ENCODE assay signal across 20 cellular contexts in the genomic region with DNA sequence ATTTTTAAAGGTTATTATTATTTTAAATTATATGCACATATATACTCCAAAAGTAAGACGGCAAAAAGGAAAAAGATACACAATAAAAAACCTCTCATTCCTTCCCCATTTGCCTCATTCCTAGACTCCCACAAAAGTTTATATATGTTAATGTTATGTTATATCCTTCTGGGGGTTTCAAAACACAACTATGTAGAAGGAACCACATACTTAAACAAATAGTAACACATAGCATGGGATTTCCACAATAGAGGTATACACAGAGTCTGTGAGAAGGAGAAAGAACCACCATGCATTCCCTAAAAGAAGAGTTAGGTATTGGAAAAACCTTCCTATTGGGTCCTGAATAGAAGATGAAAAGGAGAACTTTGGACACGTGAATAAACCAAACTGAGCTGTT. TPM values are rescaled to one million over a fixed set of nuclear protein-coding genes. Genes with fewer than 3 reads are reported as not detected.
DNase-seq lines count a peak whose midpoint lies in the region; ATAC-seq, FAIRE-seq and TF ChIP-seq lines count a peak whose summit lies in the region.
"Had no signal": no experiment of that assay in that cellular context is flagged by ENCODE, and none has a peak within 500 bp of the region (broad histone marks: within the 10 kb centered on the region; RNA-seq: fewer than 3 reads in every experiment).

No MANE protein-coding gene starts in this region.

- FAIRE-seq in K562 (lab: Jason Lieb, UNC) = no peak
- FAIRE-seq: A204.1, GM12891, GM19239 had no signal

- TF ChIP-seq EP300 in K562 (IDR thresholded peaks at IDR 0.05; ENCODE audit: low read length) = no peak

- no peak overlapping the region for H3K14ac ChIP-seq in IMR-90 (replicated peaks; ENCODE audit: low read depth, low read length)

- no CpG with 5 or more reads among the region's 2 CpGs for WGBS in IMR-90 (ENCODE audit: extremely low coverage in 2 of 2, insufficient read length in 1 of 2), 2 experiments
- WGBS in K562 (ENCODE audit: insufficient coverage, low coverage, missing lambda C conversion rate) = 66% methylated on average over 2 of the region's 2 CpGs
- WGBS in smooth muscle cell (ENCODE audit: low lambda C conversion rate) = 84% methylated on average over 2 of the region's 2 CpGs

- H3K9me3 ChIP-seq in IMR-90 (ENCODE audit: control insufficient read depth, insufficient read depth, low read length) (peaks cover 2% of the 10 kb centered on the region; the same call in 1 of the 2 replicates), K562 (replicated peaks; ENCODE audit: control insufficient read depth, insufficient read depth, low read depth, low read length) (no peaks in the 10 kb centered on the region), smooth muscle cell (replicated peaks; ENCODE audit: low read depth) (no peaks in the 10 kb centered on the region), gastrocnemius medialis (no peaks in the 10 kb centered on the region)
- H3K9me3 ChIP-seq: BE2C had no signal

- in situ Hi-C loops in IMR-90 (cut with MboI; ENCODE audit: low sequenced_read_pairs) (loop anchor here (25.0 kb wide), 1 partner anchor 1117 kb away; no protein-coding TSS in a partner anchor), K562 (cut with MboI) (no loop called here), gastrocnemius medialis (cut with MboI; ENCODE audit: low sequenced_read_pairs in 4 of 4) (loop anchor here in 2 of 4 donors (5.0 to 25.0 kb wide), 4 partner anchors 37 to 1117 kb away; partner anchors contain the start of gene KL (in 1 of the 2))

- no peak overlapping the region for H2AK9ac ChIP-seq in IMR-90 (replicated peaks; ENCODE audit: low read depth, low read length, poor library complexity)

- no peak overlapping the region; the same call in 1 of the 2 replicates for H3K23ac ChIP-seq in IMR-90 (ENCODE audit: low read depth, low read length)

- BruUV-seq in IMR-90 (replicated peaks; lab: Mats Ljungman, UMichigan) (no TSS peak), K562 (replicated peaks; lab: Mats Ljungman, UMichigan) (TSS peak; percentile 2)

- H4K91ac ChIP-seq in IMR-90 (ENCODE audit: insufficient read depth, low read depth, low read length) = no peak overlapping the region

- TF ChIP-seq CTCF in IMR-90 (conservative IDR thresholded peaks at IDR 0.05; ENCODE audit: low read depth, low read length) = no peak
- no peak for TF ChIP-seq CTCF in K562 (IDR thresholded peaks at IDR 0.05 in 2 of 3, conservative IDR thresholded peaks at IDR 0.05 in 1 of 3; ENCODE audit: insufficient read depth in 2 of 3, low read depth in 1 of 3, low read length in 3 of 3)
- no peak for TF ChIP-seq CTCF in smooth muscle cell (IDR thresholded peaks at IDR 0.05; ENCODE audit: borderline replicate concordance, insufficient read depth, poor library complexity, severe bottlenecking)
- TF ChIP-seq CTCF in gastrocnemius medialis (IDR thresholded peaks at IDR 0.05 in 4 of 5, conservative IDR thresholded peaks at IDR 0.05 in 1 of 5) = no peak

- H3K4me2 ChIP-seq in IMR-90 (ENCODE audit: low read depth, low read length) = peak overlapping the region; percentile 53
- no peak overlapping the region for H3K4me2 ChIP-seq in K562 (ENCODE audit: insufficient read depth, low read length)
- H3K4me2 ChIP-seq in smooth muscle cell = peak overlapping the region; percentile 14
- H3K4me2 ChIP-seq: BLaER1 had no signal

- TF ChIP-seq RAD21 in IMR-90 (IDR thresholded peaks at IDR 0.05; ENCODE audit: low read length) (no peak), K562 (CRISPR knock-in tag; conservative IDR thresholded peaks at IDR 0.05 in 1 of 2, IDR thresholded peaks at IDR 0.05 in 1 of 2) (no peak)

- no peak overlapping the region for H4K5ac ChIP-seq in IMR-90 (ENCODE audit: low read depth, low read length)

- H3K36me3 ChIP-seq in IMR-90 (ENCODE audit: control insufficient read depth, insufficient read depth, low read length) (no peaks in the 10 kb centered on the region), K562 (ENCODE audit: control insufficient read depth, insufficient read depth, low read length) (no peaks in the 10 kb centered on the region), smooth muscle cell (ENCODE audit: low read depth) (no peaks in the 10 kb centered on the region), gastrocnemius medialis (no peaks in the 10 kb centered on the region)

- H3K27ac ChIP-seq in IMR-90 (ENCODE audit: insufficient read depth, low read length) = no peak overlapping the region; the same call in 1 of the 2 replicates
- no peak overlapping the region for H3K27ac ChIP-seq in K562 (ENCODE audit: extremely low read depth, low read depth, low read length)
- H3K27ac ChIP-seq in smooth muscle cell (ENCODE audit: low read depth) = no peak overlapping the region
- H3K27ac ChIP-seq in gastrocnemius medialis = no peak overlapping the region
- H3K27ac ChIP-seq: BLaER1 had no signal

- peaks cover 4 to 48% of the 10 kb centered on the region in 2 experiments; a peak in 3 of 4 replicates for H3K79me1 ChIP-seq in IMR-90 (ENCODE audit: low read depth in 1 of 2, low read length in 2 of 2)

- H3K4ac ChIP-seq in IMR-90 (ENCODE audit: low read depth, low read length) = no peak overlapping the region

- peaks cover 88% of the 10 kb centered on the region for H3K79me2 ChIP-seq in K562 (ENCODE audit: control insufficient read depth, insufficient read depth, low read length)
- H3K79me2 ChIP-seq in smooth muscle cell (ENCODE audit: low read depth) = peaks cover 100% of the 10 kb centered on the region

- peaks cover 6% of the 10 kb centered on the region for H3K4me1 ChIP-seq in IMR-90 (ENCODE audit: control insufficient read depth, insufficient read depth, low read length)
- peaks cover 0 to 1% of the 10 kb centered on the region in 2 experiments; a peak in 2 of 5 replicates for H3K4me1 ChIP-seq in K562 (replicated peaks in 1 of 2; ENCODE audit: control insufficient read depth in 2 of 2, insufficient read depth in 2 of 2, low read length in 2 of 2)
- peaks cover 5% of the 10 kb centered on the region for H3K4me1 ChIP-seq in smooth muscle cell (ENCODE audit: low read depth)
- peaks cover 13 to 15% of the 10 kb centered on the region in 2 donors for H3K4me1 ChIP-seq in gastrocnemius medialis
- H3K4me1 ChIP-seq: BE2C had no signal

- H3K27me3 ChIP-seq in IMR-90 (ENCODE audit: control insufficient read depth, insufficient read depth, low read length) (no peaks in the 10 kb centered on the region), K562 (ENCODE audit: control insufficient read depth in 2 of 2, insufficient read depth in 2 of 2, low read length in 2 of 2) (no peaks in the 10 kb centered on the region), smooth muscle cell (ENCODE audit: low read depth) (no peaks in the 10 kb centered on the region), gastrocnemius medialis (no peaks in the 10 kb centered on the region)
- H3K27me3 ChIP-seq: BE2C, BLaER1 had no signal

- H2AK5ac ChIP-seq in IMR-90 (ENCODE audit: low read depth, low read length) = no peak overlapping the region

- peak overlapping the region; percentile 17 for H2BK5ac ChIP-seq in IMR-90 (ENCODE audit: low read depth, low read length, poor library complexity, severe bottlenecking)

- peaks cover 31% of the 10 kb centered on the region for H4K20me1 ChIP-seq in IMR-90 (ENCODE audit: insufficient read depth, low read length)
- H4K20me1 ChIP-seq in K562 (replicated peaks; ENCODE audit: control insufficient read depth, insufficient read depth, low read length) = 0 out of 2 replicates have a peak, but pooled peaks cover 2% of the 10 kb centered on the region
- peaks cover 82% of the 10 kb centered on the region for H4K20me1 ChIP-seq in smooth muscle cell (ENCODE audit: low read depth)

- H3K4me3 ChIP-seq in IMR-90 (ENCODE audit: insufficient read depth, low read depth, low read length) (no peak overlapping the region), K562 (no peak overlapping the region), smooth muscle cell (no peak overlapping the region), gastrocnemius medialis (no peak overlapping the region)
- H3K4me3 ChIP-seq: BLaER1 had no signal

- no peak overlapping the region for H2BK15ac ChIP-seq in IMR-90 (ENCODE audit: low read depth, low read length)

- no peaks in the 10 kb centered on the region for H3F3A ChIP-seq in smooth muscle cell (ENCODE audit: low read depth)

- POLR2A ChIA-PET in IMR-90 (lab: Charles Lee; ENCODE audit: unreplicated experiment) (no interaction called here), K562 (lab: Yijun Ruan, JAX) (interaction anchor here (1.3 kb wide), 1 partner anchor 8 kb away, joined by 3 read pairs; no protein-coding TSS in a partner anchor)

- H2AFZ ChIP-seq in IMR-90 (replicated peaks; ENCODE audit: low read length, poor library complexity) (no peak overlapping the region), K562 (ENCODE audit: low read depth, low read length) (no peak overlapping the region), smooth muscle cell (ENCODE audit: low read depth) (no peak overlapping the region)

- no peak overlapping the region; the same call in 1 of the 2 replicates for H3K18ac ChIP-seq in IMR-90 (ENCODE audit: low read depth, low read length)

- H3K9ac ChIP-seq in IMR-90 (ENCODE audit: low read depth, low read length) = 0 out of 2 replicates have a peak overlapping the region, but pooled peaks have one; percentile 4
- no peak overlapping the region for H3K9ac ChIP-seq in K562 (ENCODE audit: insufficient read depth in 1 of 2, low read depth in 2 of 2, low read length in 2 of 2)
- no peak overlapping the region for H3K9ac ChIP-seq in smooth muscle cell (ENCODE audit: low read depth)
- H3K9ac ChIP-seq: BLaER1 had no signal

- dilution Hi-C loops in IMR-90 (cut with HindIII; ENCODE audit: low sequenced_read_pairs, unreplicated experiment) = no loop called here

- H4K8ac ChIP-seq in IMR-90 (ENCODE audit: low read depth in 2 of 2, low read length in 2 of 2) = no peak overlapping the region

- H3K9me1 ChIP-seq in IMR-90 (ENCODE audit: insufficient read depth, low read length) (peaks cover 4% of the 10 kb centered on the region; the same call in 1 of the 2 replicates), K562 (ENCODE audit: control insufficient read depth, insufficient read depth, low read length) (no peaks in the 10 kb centered on the region)

- no peak overlapping the region for H2BK20ac ChIP-seq in IMR-90 (ENCODE audit: low read depth, low read length)

- no peak overlapping the region for H2BK120ac ChIP-seq in IMR-90 (ENCODE audit: low read depth, low read length)

- ATAC-seq in IMR-90 (ENCODE audit: low read depth) = peak; percentile 71
- ATAC-seq in K562 = no peak
- ATAC-seq in HG03108 (IDR thresholded peaks at IDR 0.05; ENCODE audit: unreplicated experiment) = no peak
- ATAC-seq in gastrocnemius medialis = no peak
- no peak for ATAC-seq in HG02610 (IDR thresholded peaks at IDR 0.05; ENCODE audit: unreplicated experiment)

- CTCF ChIA-PET in IMR-90 (lab: Yijun Ruan, JAX) (interaction anchor here (0.9 kb wide), 1 partner anchor 57 kb away, joined by 3 read pairs; no protein-coding TSS in a partner anchor), K562 (lab: Yijun Ruan, JAX; ENCODE audit: low intra/inter-chr PET ratio) (no interaction called here)

- intact Hi-C loops in IMR-90 (cut with micrococcal nuclease) (no loop called here), K562 (cut with micrococcal nuclease) (no loop called here), gastrocnemius medialis (cut with DNase I; ENCODE audit: low total_unique reads) (no loop called here)

- TF ChIP-seq POLR2A in IMR-90 (IDR thresholded peaks at IDR 0.05; ENCODE audit: low read depth, low read length) (no peak), K562 (conservative IDR thresholded peaks at IDR 0.05) (no peak), gastrocnemius medialis (IDR thresholded peaks at IDR 0.05) (no peak)

- DNase-seq in IMR-90 (peak; percentile 56), K562 (ENCODE audit: extremely low read depth in 1 of 4, low spot score in 3 of 4) (no peak), smooth muscle cell (lab: John Stamatoyannopoulos, UW; ENCODE audit: unreplicated experiment) (no peak), gastrocnemius medialis (no peak)
- DNase-seq: 8988T; ACHN; BE2C; C1 segment of cervical spinal cord; CD4-positive, alpha-beta memory T cell; CD4-positive, CD25-positive, alpha-beta regulatory T cell; CD8-positive, alpha-beta memory T cell; COR-L47; DMS79 treated with DMSO at 0.1 percent for 48 hours; GDM1 had no signal

- H3K56ac ChIP-seq in IMR-90 (ENCODE audit: extremely low read depth, insufficient read depth, low read length) = no peak overlapping the region

RNA-seq across cellular contexts. Expression of gene PDS5B, which starts 9.1 kb away (rescaled TPM):
- total RNA-seq in IMR-90 (2012; rRNA removed) (20.1 and 26.7 TPM in 2 replicates), K562 (2014; rRNA removed) (13.1 and 13.5 TPM in 2 replicates), K562 (2014; rRNA removed; fragmentation: Illumina TruSeq; extraction: Trizol) (14.4 and 15.6 TPM in 2 replicates), K562 (2015; rRNA removed; fragmentation: Illumina TruSeq; extraction: Trizol) (19.3 and 20.8 TPM in 2 replicates), K562 (2021) (23.7 TPM in 2 replicates), smooth muscle cell (38.9 and 61.7 TPM in 2 replicates), gastrocnemius medialis (10 to 100 TPM; 18.0 to 27.3 (median 21.2) TPM)
- polyA plus RNA-seq in IMR-90 (2012; rRNA removed) (5.0 and 6.2 TPM in 2 replicates), K562 (2011; rRNA removed) (6.2 and 10.2 TPM in 2 replicates), K562 (2014; fragmentation: Illumina TruSeq; extraction: Trizol) (12.6 and 19.2 TPM in 2 replicates), K562 (2014; fragmentation: Nextera tagmentation; extraction: Ambion mirVana) (1 to 10 TPM; 6.2 TPM), K562 (2014; rRNA removed) (10.6 and 13.0 TPM in 2 replicates), smooth muscle cell (17.4 and 20.5 TPM in 2 replicates)
- 0.56 and 0.86 TPM in 2 replicates for polyA plus RNA-seq in IMR-90 (2012; cell fraction: cytosol; rRNA removed)
- 0.81 and 8.1 TPM in 2 replicates for polyA plus RNA-seq in IMR-90 (2012; cell fraction: nucleus; rRNA removed; ENCODE audit: low replicate concordance)
- 12.8 and 71.8 TPM in 2 replicates for total RNA-seq in K562 (2011; cell fraction: chromatin; rRNA removed; ENCODE audit: low replicate concordance)
- 5.8 and 9.7 TPM in 2 replicates for total RNA-seq in K562 (2011; cell fraction: nucleolus; rRNA removed)
- total RNA-seq in K562 (2011; cell fraction: nucleoplasm; rRNA removed) = 20.5 and 29.9 TPM in 2 replicates
- 1.9 and 2.9 TPM in 2 replicates for polyA plus RNA-seq in K562 (2011; cell fraction: cytosol; rRNA removed)
- 5.9 and 7.5 TPM in 2 replicates for polyA plus RNA-seq in K562 (2011; cell fraction: nucleus; rRNA removed)
- polyA plus RNA-seq in K562 (2012) = 6.5 and 10.7 TPM in 2 replicates
- 31.5 and 31.8 TPM in 2 replicates for polyA minus RNA-seq in K562 (2011; rRNA and poly(A)+ RNA removed)
- 12.0 and 20.3 TPM in 2 replicates for polyA minus RNA-seq in K562 (2011; cell fraction: cytosol; rRNA and poly(A)+ RNA removed)
- polyA minus RNA-seq in K562 (2011; cell fraction: nucleus; rRNA and poly(A)+ RNA removed) = 20.5 and 34.2 TPM in 2 replicates

RNA-seq across cellular contexts. Expression of gene N4BP2L2, which starts 56.7 kb away (rescaled TPM):
- total RNA-seq in IMR-90 (2012; rRNA removed) = 34.6 and 66.7 TPM in 2 replicates
- polyA plus RNA-seq in IMR-90 (2012; rRNA removed) = 22.6 and 28.7 TPM in 2 replicates
- polyA plus RNA-seq in IMR-90 (2012; cell fraction: cytosol; rRNA removed) = 1.2 and 1.4 TPM in 2 replicates
- polyA plus RNA-seq in IMR-90 (2012; cell fraction: nucleus; rRNA removed; ENCODE audit: low replicate concordance) = 7.5 and 85.4 TPM in 2 replicates
- 34.0 and 182 TPM in 2 replicates for total RNA-seq in K562 (2011; cell fraction: chromatin; rRNA removed; ENCODE audit: low replicate concordance)
- 12.3 and 20.1 TPM in 2 replicates for total RNA-seq in K562 (2011; cell fraction: nucleolus; rRNA removed)
- total RNA-seq in K562 (2011; cell fraction: nucleoplasm; rRNA removed) = 82.9 and 163 TPM in 2 replicates
- total RNA-seq in K562 (2014; rRNA removed) = 33.9 and 34.9 TPM in 2 replicates
- 76.4 and 87.4 TPM in 2 replicates for total RNA-seq in K562 (2014; rRNA removed; fragmentation: Illumina TruSeq; extraction: Trizol)
- 52.2 and 58.3 TPM in 2 replicates for total RNA-seq in K562 (2015; rRNA removed; fragmentation: Illumina TruSeq; extraction: Trizol)
- 42.4 and 45.9 TPM in 2 replicates for total RNA-seq in K562 (2021)
- 45.0 and 56.6 TPM in 2 replicates for polyA plus RNA-seq in K562 (2011; rRNA removed)
- 4.4 and 10.9 TPM in 2 replicates for polyA plus RNA-seq in K562 (2011; cell fraction: cytosol; rRNA removed)
- polyA plus RNA-seq in K562 (2011; cell fraction: nucleus; rRNA removed) = 24.9 and 29.1 TPM in 2 replicates
- polyA plus RNA-seq in K562 (2012) = 29.5 and 32.7 TPM in 2 replicates
- 41.5 and 58.0 TPM in 2 replicates for polyA plus RNA-seq in K562 (2014; fragmentation: Illumina TruSeq; extraction: Trizol)
- polyA plus RNA-seq in K562 (2014; fragmentation: Nextera tagmentation; extraction: Ambion mirVana) = 10 to 100 TPM; 46.2 to 46.5 TPM
- 39.0 and 48.7 TPM in 2 replicates for polyA plus RNA-seq in K562 (2014; rRNA removed)
- 46.1 and 56.4 TPM in 2 replicates for polyA minus RNA-seq in K562 (2011; rRNA and poly(A)+ RNA removed)
- 10.5 and 10.8 TPM in 2 replicates for polyA minus RNA-seq in K562 (2011; cell fraction: cytosol; rRNA and poly(A)+ RNA removed)
- polyA minus RNA-seq in K562 (2011; cell fraction: nucleus; rRNA and poly(A)+ RNA removed) = 27.7 and 48.0 TPM in 2 replicates
- total RNA-seq in smooth muscle cell = 96.0 and 110 TPM in 2 replicates
- polyA plus RNA-seq in smooth muscle cell = 51.3 and 72.1 TPM in 2 replicates
- total RNA-seq in gastrocnemius medialis = 100 to 1,000 TPM in 3 of 4 donors, 10 to 100 TPM in 1; 52.2 to 370 (median 176) TPM
